8 cellular contexts compared by ENCODE assay signal in the genomic region with DNA sequence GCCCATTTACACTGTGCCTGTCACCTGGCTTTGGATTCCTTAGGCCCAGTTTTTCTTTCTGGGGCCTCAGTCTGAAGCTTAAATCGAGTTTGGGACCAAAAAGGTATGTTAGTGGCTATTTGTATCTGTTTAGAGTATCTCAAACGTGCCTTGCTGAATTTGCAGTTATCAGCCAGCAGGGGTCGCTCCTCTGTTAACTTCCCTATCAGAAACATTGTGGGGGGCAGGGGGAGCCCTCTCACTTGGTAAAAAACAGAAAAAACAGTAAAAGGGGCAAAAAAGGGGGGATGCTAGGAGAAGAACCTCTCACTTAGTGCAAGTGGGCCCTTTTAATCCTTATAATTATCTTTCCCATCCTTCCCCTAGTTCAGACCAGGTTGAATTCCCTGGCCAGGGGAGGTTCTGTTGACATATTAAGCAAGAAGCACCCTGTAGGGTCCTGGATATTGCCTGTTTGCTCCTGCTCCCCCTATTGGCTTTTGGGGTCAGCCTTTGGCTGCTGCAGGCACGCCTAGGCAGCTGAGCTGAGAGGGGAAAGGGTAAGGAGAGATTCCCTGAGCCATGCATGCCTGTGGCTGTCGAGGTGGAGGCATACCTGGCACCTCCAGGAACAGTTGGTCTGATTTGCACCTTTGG. TPM values are rescaled to one million over a fixed set of nuclear protein-coding genes. Genes with fewer than 3 reads are reported as not detected.
DNase-seq lines count a peak whose midpoint lies in the region; ATAC-seq, FAIRE-seq and TF ChIP-seq lines count a peak whose summit lies in the region.
"Had no signal": no experiment of that assay in that cellular context is flagged by ENCODE, and none has a peak within 500 bp of the region (broad histone marks: within the 10 kb centered on the region; RNA-seq: fewer than 3 reads in every experiment).

No MANE protein-coding gene starts in this region.

- H3K36me3 ChIP-seq in DND-41 (ENCODE audit: insufficient read depth, low read length), result no peaks in the 10 kb centered on the region
- no peaks in the 10 kb centered on the region for H3K36me3 ChIP-seq in IMR-90 (ENCODE audit: control insufficient read depth, insufficient read depth, low read length)
- no peaks in the 10 kb centered on the region; a peak in 1 of 4 replicates for H3K36me3 ChIP-seq in GM12878 (ENCODE audit: control insufficient read depth in 2 of 2, insufficient read depth in 2 of 2, low read length in 1 of 2)

- H3K4me3 Mint-ChIP-seq in naive B cell, result peak overlapping the region in 6 of 8 donors; percentile 5 to 79 (median 48)

- WGBS in IMR-90 (ENCODE audit: extremely low coverage in 2 of 2, insufficient read length in 1 of 2), 2 experiments, result no CpG with 5 or more reads among the region's 5 CpGs
- WGBS in GM12878 (ENCODE audit: insufficient coverage, insufficient replicate concordance, low lambda C conversion rate, missing lambda C conversion rate), result 44% methylated on average over 5 of the region's 5 CpGs

- DNase-seq in DND-41 (peak; percentile 35), IMR-90 (no peak), GM12878 (ENCODE audit: low read depth, low spot score) (no peak), naive B cell (no peak)
- DNase-seq: NCI-H2029 treated with DMSO at 0.1 percent for 48 hours had no signal

- no peak overlapping the region for H2BK120ac ChIP-seq in IMR-90 (ENCODE audit: low read depth, low read length)

- H3K9me3 ChIP-seq in DND-41 (ENCODE audit: insufficient read depth, low read length, severe bottlenecking), result no peaks in the 10 kb centered on the region
- no peaks in the 10 kb centered on the region for H3K9me3 ChIP-seq in IMR-90 (ENCODE audit: control insufficient read depth, insufficient read depth, low read length)
- H3K9me3 ChIP-seq in GM12878 (replicated peaks; ENCODE audit: control insufficient read depth, insufficient read depth, low read length), result peaks cover 2% of the 10 kb centered on the region; the same call in 2 of the 3 replicates

- dilution Hi-C loops in IMR-90 (cut with HindIII; ENCODE audit: low sequenced_read_pairs, unreplicated experiment), result no loop called here

- RAD21 ChIA-PET in GM12878 (lab: Charles Lee; ENCODE audit: unreplicated experiment), result no interaction called here

- ATAC-seq in DND-41 (ENCODE audit: insufficient read depth, low read depth) (peak; percentile 66; the same call in 2 of the 3 replicates), IMR-90 (ENCODE audit: low read depth) (peak; percentile 53; the same call in 1 of the 2 replicates), GM12878 (peak; percentile 40), naive B cell (ENCODE audit: low read depth in 2 of 2) (peak; percentile 30 to 54), GM18498 (IDR thresholded peaks at IDR 0.05; ENCODE audit: unreplicated experiment) (no peak), GM19452 (IDR thresholded peaks at IDR 0.05; ENCODE audit: unreplicated experiment) (no peak), HG02678 (IDR thresholded peaks at IDR 0.05; ENCODE audit: unreplicated experiment) (no peak)

- no peaks in the 10 kb centered on the region for H3K27me3 ChIP-seq in DND-41 (ENCODE audit: insufficient read depth, low read length, poor library complexity)
- peaks cover 2% of the 10 kb centered on the region; the same call in 1 of the 2 replicates for H3K27me3 ChIP-seq in IMR-90 (ENCODE audit: control insufficient read depth, insufficient read depth, low read length)
- no peaks in the 10 kb centered on the region for H3K27me3 ChIP-seq in GM12878 (replicated peaks in 1 of 2; ENCODE audit: control insufficient read depth in 2 of 2, insufficient read depth in 2 of 2, low read length in 1 of 2)

- H3K18ac ChIP-seq in IMR-90 (ENCODE audit: low read depth, low read length), result no peak overlapping the region

- POLR2A ChIA-PET in IMR-90 (lab: Charles Lee; ENCODE audit: unreplicated experiment), result no interaction called here
- POLR2A ChIA-PET in GM12878 (lab: Charles Lee), result interaction anchor here (0.7 to 2.0 kb wide), 3 partner anchors 8 to 223 kb away, joined by 5 to 9 read pairs (median 6); a partner anchor contains a TSS

- intact Hi-C loops in IMR-90 (cut with micrococcal nuclease) (no loop called here), GM12878 (cut with micrococcal nuclease; ENCODE audit: unreplicated experiment) (no loop called here)

- peak overlapping the region in 5 of 6 donors; percentile 7 to 89 (median 65) for H3K27ac Mint-ChIP-seq in naive B cell

- no peaks in the 10 kb centered on the region for H3K9me1 ChIP-seq in IMR-90 (ENCODE audit: insufficient read depth, low read length)

- H3K79me2 ChIP-seq in DND-41 (ENCODE audit: insufficient read depth, low read length) (no peaks in the 10 kb centered on the region), GM12878 (ENCODE audit: control insufficient read depth, insufficient read depth, low read length) (peaks cover 6% of the 10 kb centered on the region)

- H3K4me1 Mint-ChIP-seq in naive B cell, result peaks cover 7 to 20% (median 18%) of the 10 kb centered on the region in 3 donors

- H2BK5ac ChIP-seq in IMR-90 (ENCODE audit: low read depth, low read length, poor library complexity, severe bottlenecking), result no peak overlapping the region

- no peaks in the 10 kb centered on the region for H3K79me1 ChIP-seq in IMR-90 (ENCODE audit: low read depth in 1 of 2, low read length in 2 of 2)

- H4K20me1 ChIP-seq in DND-41 (ENCODE audit: insufficient read depth, low read length), result no peaks in the 10 kb centered on the region
- H4K20me1 ChIP-seq in IMR-90 (ENCODE audit: insufficient read depth, low read length), result no peaks in the 10 kb centered on the region
- no peaks in the 10 kb centered on the region for H4K20me1 ChIP-seq in GM12878 (ENCODE audit: control insufficient read depth, insufficient read depth)

- H3K36me3 Mint-ChIP-seq in naive B cell, result no peaks in the 10 kb centered on the region

- H3K9ac ChIP-seq in DND-41 (ENCODE audit: low read depth, low read length) (no peak overlapping the region), IMR-90 (ENCODE audit: low read depth, low read length) (no peak overlapping the region), GM12878 (ENCODE audit: control insufficient read depth, insufficient read depth, low read length) (no peak overlapping the region)

- no peak overlapping the region for H4K5ac ChIP-seq in IMR-90 (ENCODE audit: low read depth, low read length)

- H3K56ac ChIP-seq in IMR-90 (ENCODE audit: extremely low read depth, insufficient read depth, low read length), result no peak overlapping the region

- H3K27me3 Mint-ChIP-seq in naive B cell, result no peaks in the 10 kb centered on the region

- TF ChIP-seq EP300 in GM12878 (IDR thresholded peaks at IDR 0.05; ENCODE audit: borderline replicate concordance in 1 of 2, control insufficient read depth in 1 of 2, low read depth in 2 of 2, low read length in 2 of 2), result no peak

- H3K9me3 Mint-ChIP-seq in naive B cell, result peaks cover 0 to 2% (median 0%) of the 10 kb centered on the region in 7 donors

- H3K14ac ChIP-seq in IMR-90 (replicated peaks; ENCODE audit: low read depth, low read length), result no peak overlapping the region

- in situ Hi-C loops in IMR-90 (cut with MboI; ENCODE audit: low sequenced_read_pairs), result no loop called here
- in situ Hi-C loops in GM12878 (cut with MboI), result no loop called here

- H3K4me3 ChIP-seq in DND-41 (ENCODE audit: low read depth in 1 of 2, low read length in 2 of 2) (no peak overlapping the region), IMR-90 (ENCODE audit: insufficient read depth, low read depth, low read length) (no peak overlapping the region), GM12878 (no peak overlapping the region)

- BruUV-seq in IMR-90 (replicated peaks; lab: Mats Ljungman, UMichigan) (no TSS peak), GM12878 (replicated peaks; lab: Mats Ljungman, UMichigan) (no TSS peak)

- H3K4ac ChIP-seq in IMR-90 (ENCODE audit: low read depth, low read length), result no peak overlapping the region

- H3K4me2 ChIP-seq in DND-41 (ENCODE audit: insufficient read depth, low read length), result no peak overlapping the region
- no peak overlapping the region for H3K4me2 ChIP-seq in IMR-90 (ENCODE audit: low read depth, low read length)
- no peak overlapping the region for H3K4me2 ChIP-seq in GM12878 (ENCODE audit: control insufficient read depth, insufficient read depth)

- no peak overlapping the region for H2BK15ac ChIP-seq in IMR-90 (ENCODE audit: low read depth, low read length)

- H4K91ac ChIP-seq in IMR-90 (ENCODE audit: insufficient read depth, low read depth, low read length), result no peak overlapping the region

- FAIRE-seq in GM12878 (lab: Jason Lieb, UNC), result no peak

- no peak overlapping the region for H3K23ac ChIP-seq in IMR-90 (ENCODE audit: low read depth, low read length)

- H2AK9ac ChIP-seq in IMR-90 (replicated peaks; ENCODE audit: low read depth, low read length, poor library complexity), result no peak overlapping the region

- H4K8ac ChIP-seq in IMR-90 (ENCODE audit: low read depth in 2 of 2, low read length in 2 of 2), result no peak overlapping the region

- CTCF ChIA-PET in IMR-90 (lab: Yijun Ruan, JAX), result interaction anchor here (0.6 kb wide), 1 partner anchor 47 kb away, joined by 3 read pairs; no protein-coding TSS in a partner anchor
- CTCF ChIA-PET in GM12878 (lab: Yijun Ruan, JAX), result interaction anchor here (1.0 to 3.0 kb wide), 6 partner anchors 8 to 29 kb away, joined by 3 to 17 read pairs (median 4); no protein-coding TSS in a partner anchor

- no peaks in the 10 kb centered on the region for H3K4me1 ChIP-seq in DND-41 (ENCODE audit: insufficient read depth, low read length)
- H3K4me1 ChIP-seq in IMR-90 (ENCODE audit: control insufficient read depth, insufficient read depth, low read length), result no peaks in the 10 kb centered on the region
- no peaks in the 10 kb centered on the region for H3K4me1 ChIP-seq in GM12878 (ENCODE audit: control insufficient read depth, insufficient read depth, low read length)

- no peak for TF ChIP-seq POLR2A in IMR-90 (IDR thresholded peaks at IDR 0.05; ENCODE audit: low read depth, low read length)
- TF ChIP-seq POLR2A in GM12878 (IDR thresholded peaks at IDR 0.05; ENCODE audit: low read depth, low read length), result no peak

- SMC1A ChIA-PET in GM12878 (lab: Charles Lee; ENCODE audit: uncharacterized antibody, unreplicated experiment), result interaction anchor here (0.5 to 1.2 kb wide), 3 partner anchors 8 to 29 kb away, joined by 3 to 4 read pairs (median 3); no protein-coding TSS in a partner anchor

- H2AFZ ChIP-seq in DND-41 (ENCODE audit: low read depth, low read length), result no peak overlapping the region
- no peak overlapping the region for H2AFZ ChIP-seq in IMR-90 (replicated peaks; ENCODE audit: low read length, poor library complexity)
- H2AFZ ChIP-seq in GM12878 (ENCODE audit: control insufficient read depth, low read depth, low read length), result no peak overlapping the region

- no peak overlapping the region for H2AK5ac ChIP-seq in IMR-90 (ENCODE audit: low read depth, low read length)

- H3K27ac ChIP-seq in DND-41 (ENCODE audit: low read length), result no peak overlapping the region
- H3K27ac ChIP-seq in IMR-90 (ENCODE audit: insufficient read depth, low read length), result no peak overlapping the region
- no peak overlapping the region for H3K27ac ChIP-seq in GM12878 (ENCODE audit: control insufficient read depth, insufficient read depth)

- TF ChIP-seq RAD21 in IMR-90 (IDR thresholded peaks at IDR 0.05; ENCODE audit: low read length), result no peak
- 0 out of 2 replicates have a peak, but pooled peaks have one; percentile 13 for TF ChIP-seq RAD21 in GM12878 (IDR thresholded peaks at IDR 0.05; ENCODE audit: insufficient read depth, low read depth, low read length)

- TF ChIP-seq CTCF in DND-41 (IDR thresholded peaks at IDR 0.05; ENCODE audit: borderline replicate concordance, extremely low read depth, low read length, poor library complexity, severe bottlenecking), result peak; percentile 77
- peak; percentile 49 for TF ChIP-seq CTCF in IMR-90 (conservative IDR thresholded peaks at IDR 0.05; ENCODE audit: low read depth, low read length)
- peak; percentile 30 to 64 (median 48) for TF ChIP-seq CTCF in GM12878 (IDR thresholded peaks at IDR 0.05 in 2 of 3, conservative IDR thresholded peaks at IDR 0.05 in 1 of 3; ENCODE audit: control insufficient read depth in 2 of 3, extremely low read depth in 1 of 3, insufficient read depth in 1 of 3, low read depth in 3 of 3, low read length in 3 of 3)

- H2BK20ac ChIP-seq in IMR-90 (ENCODE audit: low read depth, low read length), result no peak overlapping the region

RNA-seq across cellular contexts. Expression of a gene that starts 8.8 kb away (rescaled TPM):
- total RNA-seq in IMR-90 (2012; rRNA removed) (1.4 and 2.2 TPM in 2 replicates), GM12878 (2014; rRNA removed) (29.2 and 34.0 TPM in 2 replicates), GM12878 (2014; rRNA removed; fragmentation: Illumina TruSeq; extraction: Trizol) (35.8 and 37.9 TPM in 2 replicates), GM12878 (2021) (35.1 and 36.1 TPM in 2 replicates)
- polyA plus RNA-seq in IMR-90 (2012; rRNA removed) (0.76 and 1.3 TPM in 2 replicates), GM12878 (2011; rRNA removed) (37.8 and 58.9 TPM in 2 replicates), GM12878 (2014; fragmentation: Illumina TruSeq; extraction: Trizol) (40.9 and 52.3 TPM in 2 replicates), GM12878 (2014; fragmentation: Nextera tagmentation; extraction: Ambion mirVana) (10 to 100 TPM; 12.5 to 16.4 TPM), GM12878 (2014; rRNA removed) (15.6 and 18.3 TPM in 2 replicates), GM12878 (2016; fragmentation: Nextera tagmentation; extraction: Ambion mirVana) (10 to 100 TPM; 24.9 to 28.4 TPM), naive B cell (ENCODE audit: low read depth in 6 of 6) (10 to 100 TPM; 12.3 to 47.9 (median 41.2) TPM)
- polyA plus RNA-seq in IMR-90 (2012; cell fraction: cytosol; rRNA removed), result 0.27 and 0.88 TPM in 2 replicates
- 0.55 and 0.79 TPM in 2 replicates for polyA plus RNA-seq in IMR-90 (2012; cell fraction: nucleus; rRNA removed; ENCODE audit: low replicate concordance)
- total RNA-seq in GM12878 (2013; cell fraction: nucleolus; rRNA removed), result 214 and 225 TPM in 2 replicates
- 21.3 TPM for polyA plus RNA-seq in GM12878 (2011; ENCODE audit: low read depth)
- polyA plus RNA-seq in GM12878 (2011; cell fraction: cytosol; rRNA removed), result 15.4 and 19.3 TPM in 2 replicates
- 60.7 and 68.6 TPM in 2 replicates for polyA plus RNA-seq in GM12878 (2011; cell fraction: nucleus; rRNA removed)
- 26.2 and 45.2 TPM in 2 replicates for polyA plus RNA-seq in GM12878 (2012)
- 23.4 and 24.0 TPM in 2 replicates for polyA minus RNA-seq in GM12878 (2011; rRNA and poly(A)+ RNA removed)
- 13.0 and 13.9 TPM in 2 replicates for polyA minus RNA-seq in GM12878 (2011; cell fraction: cytosol; rRNA and poly(A)+ RNA removed)
- polyA minus RNA-seq in GM12878 (2011; cell fraction: nucleus; rRNA and poly(A)+ RNA removed), result 62.0 and 86.5 TPM in 2 replicates

RNA-seq across cellular contexts. Expression of a gene that starts 16.7 kb away (rescaled TPM):
- total RNA-seq in IMR-90 (2012; rRNA removed) (3.6 and 9.7 TPM in 2 replicates), GM12878 (2014; rRNA removed) (30.1 and 32.7 TPM in 2 replicates), GM12878 (2014; rRNA removed; fragmentation: Illumina TruSeq; extraction: Trizol) (20.6 and 22.8 TPM in 2 replicates), GM12878 (2021) (26.7 and 29.9 TPM in 2 replicates)
- polyA plus RNA-seq in IMR-90 (2012; rRNA removed) (2.2 and 2.3 TPM in 2 replicates), GM12878 (2011; rRNA removed) (55.7 and 69.8 TPM in 2 replicates), GM12878 (2014; fragmentation: Illumina TruSeq; extraction: Trizol) (25.1 and 30.8 TPM in 2 replicates), GM12878 (2014; fragmentation: Nextera tagmentation; extraction: Ambion mirVana) (10 to 100 TPM; 53.5 to 81.9 TPM), GM12878 (2014; rRNA removed) (28.0 and 37.7 TPM in 2 replicates), GM12878 (2016; fragmentation: Nextera tagmentation; extraction: Ambion mirVana) (10 to 100 TPM; 33.9 to 36.0 TPM), naive B cell (ENCODE audit: low read depth in 6 of 6) (100 to 1,000 TPM in 1 of 6 donors, 10 to 100 TPM in 5; 57.9 to 106 (median 85.3) TPM)
- polyA plus RNA-seq in IMR-90 (2012; cell fraction: cytosol; rRNA removed), result 1.1 and 3.5 TPM in 2 replicates
- 1.1 and 3.5 TPM in 2 replicates for polyA plus RNA-seq in IMR-90 (2012; cell fraction: nucleus; rRNA removed; ENCODE audit: low replicate concordance)
- 20.9 and 24.6 TPM in 2 replicates for total RNA-seq in GM12878 (2013; cell fraction: nucleolus; rRNA removed)
- 13.6 TPM for polyA plus RNA-seq in GM12878 (2011; ENCODE audit: low read depth)
- 20.6 and 24.3 TPM in 2 replicates for polyA plus RNA-seq in GM12878 (2011; cell fraction: cytosol; rRNA removed)
- 18.8 and 26.5 TPM in 2 replicates for polyA plus RNA-seq in GM12878 (2011; cell fraction: nucleus; rRNA removed)
- 19.2 and 20.2 TPM in 2 replicates for polyA plus RNA-seq in GM12878 (2012)
- polyA minus RNA-seq in GM12878 (2011; rRNA and poly(A)+ RNA removed), result 19.4 and 30.1 TPM in 2 replicates
- 16.1 and 16.2 TPM in 2 replicates for polyA minus RNA-seq in GM12878 (2011; cell fraction: cytosol; rRNA and poly(A)+ RNA removed)
- 11.0 and 15.9 TPM in 2 replicates for polyA minus RNA-seq in GM12878 (2011; cell fraction: nucleus; rRNA and poly(A)+ RNA removed)

Comparison
In these comparisons a context has a peak if more than half of its experiments do, and no peak if none do; other contexts are left out.
1. ATAC-seq: peak in DND-41 (single experiment), IMR-90 (single experiment), GM12878 (single experiment) and naive B cell (2 of 2); none in GM18498 (single experiment), GM19452 (single experiment) and HG02678 (single experiment).
2. RNA of a gene that starts 8.8 kb away (polyA plus RNA-seq): 12.3 to 47.9 TPM in naive B cell and 12.5 to 68.6 TPM in GM12878; 0.27 to 1.3 TPM in IMR-90; every median in the first group is over 4 times any median in the second.
3. Peak in every context shown above with its lines, with median percentiles within 50 percentile points of each other: CTCF ChIP-seq.